In genomic region chr3:55439657-55440405, GRCh38 we compare ENCODE assay signal across 28 cellular contexts. TPM values are rescaled to one million over a fixed set of nuclear protein-coding genes. Genes with fewer than 3 reads are reported as not detected.
"Had no signal": no experiment of that assay in that cellular context is flagged by ENCODE, and none has a peak within 500 bp of the region (broad histone marks: within the 10 kb centered on the region; RNA-seq: fewer than 3 reads in every experiment).

No MANE protein-coding gene starts in this region.

- H3K4me3 Mint-ChIP-seq: activated B cell treated with CpG ODN at 0.5 μM for 24 hours; activated CD8-positive, alpha-beta T cell treated with anti-CD3 and anti-CD28 coated beads for 36 hours; activated naive CD8-positive, alpha-beta T cell; activated T-cell treated with anti-CD3 and anti-CD28 coated beads, Interleukin-2, amount 50 U/mL, for 4 hours; activated T-helper 17 cell treated with anti-CD3 and anti-CD28 coated beads, Interleukin-2, amount 50 U/mL, for 72 hours; T-helper 17 cell; T-helper 2 cell treated with Interferon-gamma antibody and Interleukin-4, amounts not matched to agents 5 μg/mL and 100 μg/mL, for 36 hours had no signal

- H3K36me3 ChIP-seq: brain microvascular endothelial cell, gastrocnemius medialis, heart left ventricle, WERI-Rb-1 had no signal

- H3K27me3 ChIP-seq: brain microvascular endothelial cell, gastrocnemius medialis had no signal

- H3K27ac ChIP-seq: brain microvascular endothelial cell, foreskin keratinocyte, gastrocnemius medialis, heart left ventricle, WERI-Rb-1 had no signal

- DNase-seq: activated B cell treated with CpG ODN at 0.5 μM for 24 hours; activated CD4-positive, alpha-beta T cell treated with anti-CD3 and anti-CD28 coated beads for 48 hours; activated CD4-positive, alpha-beta T cell treated with anti-CD3 and anti-CD28 coated beads, Interleukin-2, amount 50 U/mL, for 1 hour; activated CD4-positive, alpha-beta T cell treated with anti-CD3 and anti-CD28 coated beads, Interleukin-2, amount 50 U/mL, for 48 hours; activated CD8-positive, alpha-beta memory T cell treated with anti-CD3 and anti-CD28 coated beads for 24 hours; activated CD8-positive, alpha-beta T cell treated with anti-CD3 and anti-CD28 coated beads for 36 hours; activated effector memory CD4-positive, alpha-beta T cell treated with Interleukin-2 at 50 U/mL for 16 hours; activated gamma-delta T cell treated with Interleukin-2 at 50 U/mL for 16 hours; activated naive CD4-positive, alpha-beta T cell treated with anti-CD3 and anti-CD28 coated beads, Interleukin-2, amount 50 U/mL, for 16 hours; activated naive CD4-positive, alpha-beta T cell treated with Interleukin-2 at 50 U/mL for 16 hours; activated T-cell treated with anti-CD3 and anti-CD28 coated beads, Interleukin-2, amount 50 U/mL, for 4 hours; amniotic stem cell; anterior cingulate cortex; brain microvascular endothelial cell; effector CD8-positive, alpha-beta T cell; foreskin keratinocyte; gastrocnemius medialis; glutamatergic neuron; heart left ventricle; T-helper 1 cell; T-helper 17 cell; T1000; WERI-Rb-1 had no signal

- H3K4me1 ChIP-seq: foreskin keratinocyte, gastrocnemius medialis, heart left ventricle had no signal

- H3K4me3 ChIP-seq: gastrocnemius medialis, heart left ventricle had no signal

- H3K9me3 Mint-ChIP-seq: activated B cell treated with CpG ODN at 0.5 μM for 24 hours; activated CD8-positive, alpha-beta T cell treated with anti-CD3 and anti-CD28 coated beads for 36 hours; activated T-helper 17 cell treated with anti-CD3 and anti-CD28 coated beads, Interleukin-2, amount 50 U/mL, for 72 hours; T-helper 2 cell treated with Interferon-gamma antibody and Interleukin-4, amounts not matched to agents 5 μg/mL and 100 μg/mL, for 36 hours had no signal

- ATAC-seq: activated CD4-positive, CD25-positive, alpha-beta regulatory T cell treated with anti-CD3 and anti-CD28 coated beads, Interleukin-2, amount 50 U/mL, for 24 hours; activated CD8-positive, alpha-beta T cell treated with anti-CD3 and anti-CD28 coated beads for 36 hours; activated T-cell treated with anti-CD3 and anti-CD28 coated beads, Interleukin-2, amount 50 U/mL, for 4 hours; activated T-helper 17 cell treated with anti-CD3 and anti-CD28 coated beads, Interleukin-2, amount 50 U/mL, for 72 hours; esophagus mucosa; foreskin keratinocyte; gastrocnemius medialis; heart left ventricle; T-helper 17 cell had no signal

- H3K9me3 ChIP-seq: gastrocnemius medialis, heart left ventricle had no signal

- H3K27ac Mint-ChIP-seq: activated B cell treated with CpG ODN at 0.5 μM for 24 hours; activated CD8-positive, alpha-beta T cell treated with anti-CD3 and anti-CD28 coated beads for 36 hours; activated naive CD8-positive, alpha-beta T cell; activated T-helper 17 cell treated with anti-CD3 and anti-CD28 coated beads, Interleukin-2, amount 50 U/mL, for 72 hours; T-helper 17 cell; T-helper 2 cell treated with Interferon-gamma antibody and Interleukin-4, amounts not matched to agents 5 μg/mL and 100 μg/mL, for 36 hours had no signal

- H3K4me1 Mint-ChIP-seq: activated B cell treated with CpG ODN at 0.5 μM for 24 hours; activated T-helper 17 cell treated with anti-CD3 and anti-CD28 coated beads, Interleukin-2, amount 50 U/mL, for 72 hours; T-helper 17 cell had no signal

- H3K27me3 Mint-ChIP-seq: activated B cell treated with CpG ODN at 0.5 μM for 24 hours; activated T-helper 17 cell treated with anti-CD3 and anti-CD28 coated beads, Interleukin-2, amount 50 U/mL, for 72 hours; T-helper 17 cell had no signal

RNA-seq across cellular contexts. Expression of gene WNT5A, which starts 47.3 kb away (rescaled TPM):
- total RNA-seq: activated B cell treated with CpG ODN at 0.5 μM for 24 hours; activated CD8-positive, alpha-beta T cell treated with anti-CD3 and anti-CD28 coated beads for 36 hours; activated T-helper 17 cell treated with anti-CD3 and anti-CD28 coated beads, Interleukin-2, amount 50 U/mL, for 72 hours; T-helper 17 cell had no signal
